In genomic region chr5:169812786-169813185, GRCh38 we compare ENCODE assay signal across 15 cellular contexts.
"Had no signal": no experiment of that assay in that cellular context is flagged by ENCODE, and none has a peak within 500 bp of the region (broad histone marks: within the 10 kb centered on the region; RNA-seq: fewer than 3 reads in every experiment).

No MANE protein-coding gene starts in this region.

- H3K27me3 ChIP-seq: adrenal gland, cardiac muscle cell, right atrium auricular region had no signal

- H3K36me3 Mint-ChIP-seq: type B pancreatic cell had no signal

- ATAC-seq: left ventricle myocardium superior; stimulated activated naive CD8-positive, alpha-beta T cell treated with anti-CD3 and anti-CD28 coated beads, Interleukin-15, Interleukin-2, amounts not matched to agents 100 U/mL and 50 U/mL, for 24 hours had no signal

- DNase-seq: activated CD4-positive, alpha-beta T cell treated with anti-CD3 and anti-CD28 coated beads, Interleukin-2, amount 50 U/mL, for 48 hours; activated naive CD4-positive, alpha-beta T cell treated with anti-CD3 and anti-CD28 coated beads, Interleukin-2, amount 50 U/mL, for 16 hours; adrenal gland; dorsolateral prefrontal cortex; kidney glomerular epithelial cell; left ventricle myocardium superior; occipital lobe; stimulated activated CD4-positive, alpha-beta T cell treated with anti-CD3 and anti-CD28 coated beads, Interleukin-15, amount 100 ng/mL, for 24 hours; stimulated activated CD4-positive, alpha-beta T cell treated with anti-CD3 and anti-CD28 coated beads, Interleukin-4, amount 100 ng/mL, for 24 hours; stimulated activated naive CD8-positive, alpha-beta T cell treated with anti-CD3 and anti-CD28 coated beads, Interleukin-15, Interleukin-2, amounts not matched to agents 100 U/mL and 50 U/mL, for 24 hours had no signal

- H3K4me3 ChIP-seq: adrenal gland, cardiac muscle cell, dorsolateral prefrontal cortex, right atrium auricular region had no signal

- H3K27ac Mint-ChIP-seq: nephron, progenitor cell of endocrine pancreas, type B pancreatic cell had no signal

- H3K9me3 Mint-ChIP-seq: type B pancreatic cell had no signal

- H3K36me3 ChIP-seq: adrenal gland, cardiac muscle cell, right atrium auricular region had no signal
